ENCODE assay signal across 19 cellular contexts in the genomic region with DNA sequence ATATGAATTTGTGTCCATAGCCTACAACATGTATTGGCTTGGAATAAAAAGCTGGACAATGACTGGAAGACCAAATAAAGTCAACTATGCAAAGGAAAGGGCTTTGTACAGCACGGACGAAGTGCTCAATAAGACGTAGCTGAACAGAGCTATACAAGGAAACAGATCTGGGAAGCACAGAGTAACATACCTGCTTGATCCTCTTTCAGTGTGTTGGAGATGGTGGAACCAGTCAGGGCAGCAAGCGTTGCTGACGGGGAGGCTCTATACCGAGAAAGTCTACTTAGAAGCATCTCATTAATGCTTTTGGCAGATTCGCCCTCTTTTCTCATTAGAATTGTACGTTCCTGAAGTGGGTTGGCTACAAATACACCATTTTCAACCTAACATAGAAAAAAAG.
DNase-seq lines count a peak whose midpoint lies in the region; ATAC-seq, FAIRE-seq and TF ChIP-seq lines count a peak whose summit lies in the region.
"Had no signal": no experiment of that assay in that cellular context is flagged by ENCODE, and none has a peak within 500 bp of the region (broad histone marks: within the 10 kb centered on the region; RNA-seq: fewer than 3 reads in every experiment).

No MANE protein-coding gene starts in this region.

- ATAC-seq in WTC11 = no peak
- ATAC-seq: Panc1 had no signal

- dilution Hi-C loops in keratinocyte (cut with MboI; ENCODE audit: extremely low pct_ligation_motif_present, low sequenced_read_pairs) = no loop called here

- H3K9me1 ChIP-seq in keratinocyte (ENCODE audit: control insufficient read depth, extremely low read depth, insufficient read depth, low read length) = no peaks in the 10 kb centered on the region

- POLR2A ChIA-PET in MCF 10A (lab: Yijun Ruan, JAX) (interaction anchor here (1.0 kb wide), 1 partner anchor 10 kb away, joined by 3 read pairs; no protein-coding TSS in a partner anchor), WTC11 (lab: Charles Lee) (no interaction called here)

- H3K36me3 ChIP-seq in breast epithelium = no peaks in the 10 kb centered on the region
- H3K36me3 ChIP-seq in keratinocyte (ENCODE audit: control insufficient read depth in 2 of 2, extremely low read depth in 1 of 2, insufficient read depth in 2 of 2, low read length in 2 of 2) = no peaks in the 10 kb centered on the region
- H3K36me3 ChIP-seq in BE2C = no peaks in the 10 kb centered on the region

- H3K27me3 ChIP-seq in breast epithelium = no peaks in the 10 kb centered on the region
- no peaks in the 10 kb centered on the region for H3K27me3 ChIP-seq in keratinocyte (ENCODE audit: control insufficient read depth, extremely low read depth, insufficient read depth, low read length)
- no peaks in the 10 kb centered on the region for H3K27me3 ChIP-seq in BE2C

- no peak overlapping the region for H3K4me3 Mint-ChIP-seq in MCF 10A (ENCODE audit: unreplicated experiment)
- H3K4me3 Mint-ChIP-seq in WTC11 = no peak overlapping the region
- no peak overlapping the region for H3K4me3 Mint-ChIP-seq in activated naive CD8-positive, alpha-beta T cell treated with anti-CD3 and anti-CD28 coated beads for 36 hours

- FAIRE-seq in keratinocyte (lab: Jason Lieb, UNC) = peak; percentile 58
- FAIRE-seq: D721Med had no signal

- no peaks in the 10 kb centered on the region for H4K20me1 ChIP-seq in keratinocyte (ENCODE audit: control insufficient read depth, extremely low read depth, insufficient read depth, low read length)

- no peaks in the 10 kb centered on the region for H3K79me2 ChIP-seq in keratinocyte (ENCODE audit: control insufficient read depth, insufficient read depth, low read length)

- H3K4me3 ChIP-seq in breast epithelium = no peak overlapping the region
- H3K4me3 ChIP-seq in keratinocyte (ENCODE audit: control insufficient read depth in 2 of 3, extremely low read depth in 1 of 3, insufficient read depth in 2 of 3, low read depth in 1 of 3, low read length in 3 of 3) = no peak overlapping the region
- H3K4me3 ChIP-seq in BE2C (ENCODE audit: low read depth, low read length) = no peak overlapping the region

- no peak overlapping the region for H2AFZ ChIP-seq in keratinocyte (ENCODE audit: control insufficient read depth, low read length)

- H3K4me2 ChIP-seq in keratinocyte (ENCODE audit: control insufficient read depth, extremely low read depth, insufficient read depth, low read depth, low read length) = no peak overlapping the region

- H3K36me3 Mint-ChIP-seq in MCF 10A (ENCODE audit: insufficient read depth, unreplicated experiment) = peaks cover 7% of the 10 kb centered on the region
- no peaks in the 10 kb centered on the region for H3K36me3 Mint-ChIP-seq in WTC11
- no peaks in the 10 kb centered on the region for H3K36me3 Mint-ChIP-seq in activated naive CD8-positive, alpha-beta T cell treated with anti-CD3 and anti-CD28 coated beads for 36 hours

- H3K27me3 Mint-ChIP-seq in MCF 10A (ENCODE audit: insufficient read depth, unreplicated experiment) (no peaks in the 10 kb centered on the region), WTC11 (ENCODE audit: low read depth) (no peaks in the 10 kb centered on the region)
- no peaks in the 10 kb centered on the region for H3K27me3 Mint-ChIP-seq in activated naive CD8-positive, alpha-beta T cell treated with anti-CD3 and anti-CD28 coated beads for 36 hours

- H3K27ac ChIP-seq in breast epithelium (no peak overlapping the region), keratinocyte (ENCODE audit: control insufficient read depth, insufficient read depth, low read length) (no peak overlapping the region)

- H3K9ac ChIP-seq in keratinocyte (ENCODE audit: control insufficient read depth, extremely low read depth, insufficient read depth, low read length) = no peak overlapping the region

- H3K27ac Mint-ChIP-seq in MCF 10A (ENCODE audit: low read depth, unreplicated experiment) = peak overlapping the region; percentile 86
- peak overlapping the region; percentile 9; the same call in 1 of the 2 replicates for H3K27ac Mint-ChIP-seq in WTC11
- no peak overlapping the region for H3K27ac Mint-ChIP-seq in activated naive CD8-positive, alpha-beta T cell treated with anti-CD3 and anti-CD28 coated beads for 36 hours

- no TSS peak for BruUV-seq in MCF 10A (replicated peaks; lab: Mats Ljungman, UMichigan)

- no peaks in the 10 kb centered on the region for H3K4me1 ChIP-seq in breast epithelium
- peaks cover 15% of the 10 kb centered on the region for H3K4me1 ChIP-seq in keratinocyte (ENCODE audit: control insufficient read depth, extremely low read depth, insufficient read depth, low read length)
- H3K4me1 ChIP-seq in BE2C = no peaks in the 10 kb centered on the region

- CTCF ChIA-PET in MCF 10A (lab: Yijun Ruan, JAX) = interaction anchor here (0.6 to 0.9 kb wide), 2 partner anchors 128 to 383 kb away, joined by 3 read pairs; no protein-coding TSS in a partner anchor
- CTCF ChIA-PET in WTC11 (lab: Charles Lee) = interaction anchor here (1.4 kb wide), 1 partner anchor 85 kb away, joined by 8 read pairs; no protein-coding TSS in a partner anchor

- no peak for TF ChIP-seq CTCF in MCF 10A (IDR thresholded peaks at IDR 0.05; ENCODE audit: unreplicated experiment)
- TF ChIP-seq CTCF in breast epithelium (IDR thresholded peaks at IDR 0.05) = no peak
- no peak for TF ChIP-seq CTCF in WTC11 (IDR thresholded peaks at IDR 0.05)
- no peak for TF ChIP-seq CTCF in keratinocyte (optimal IDR thresholded peaks at IDR 0.05 in 1 of 3, IDR thresholded peaks at IDR 0.05 in 1 of 3, conservative IDR thresholded peaks at IDR 0.05 in 1 of 3; ENCODE audit: extremely low read depth in 1 of 3, insufficient read depth in 2 of 3, low read length in 3 of 3)
- no peak for TF ChIP-seq CTCF in BE2C (IDR thresholded peaks at IDR 0.05; ENCODE audit: low read depth, low read length)

- H3K9me3 ChIP-seq in breast epithelium = no peaks in the 10 kb centered on the region
- no peaks in the 10 kb centered on the region for H3K9me3 ChIP-seq in keratinocyte (ENCODE audit: control insufficient read depth, low read depth, low read length)
- no peaks in the 10 kb centered on the region for H3K9me3 ChIP-seq in BE2C

- DNase-seq in MCF 10A (ENCODE audit: unreplicated experiment) (no peak), breast epithelium (ENCODE audit: low spot score in 2 of 2) (no peak), WTC11 (ENCODE audit: low spot score) (no peak), keratinocyte (ENCODE audit: low read depth, low spot score) (no peak), DMS53 treated with DMSO at 0.1 percent for 48 hours (lab: John Stamatoyannopoulos, UW; ENCODE audit: unreplicated experiment) (no peak), BE2C (no peak)
- DNase-seq in activated naive CD8-positive, alpha-beta T cell treated with anti-CD3 and anti-CD28 coated beads for 36 hours = no peak
- DNase-seq: DMS53, EL, Kasumi-1, MM.1S, NCI-H1048, NCI-H1417 treated with DMSO at 0.1 percent for 48 hours, NCI-H187, NCI-H2107, NCI-H748 treated with DMSO at 0.1 percent for 48 hours, SIG-M5 had no signal

- no peaks in the 10 kb centered on the region for H3K9me3 Mint-ChIP-seq in MCF 10A (ENCODE audit: unreplicated experiment)
- H3K9me3 Mint-ChIP-seq in WTC11 = no peaks in the 10 kb centered on the region
- no peaks in the 10 kb centered on the region for H3K9me3 Mint-ChIP-seq in activated naive CD8-positive, alpha-beta T cell treated with anti-CD3 and anti-CD28 coated beads for 36 hours

- H3K4me1 Mint-ChIP-seq in MCF 10A (ENCODE audit: insufficient read depth, unreplicated experiment) (peaks cover 11% of the 10 kb centered on the region), WTC11 (no peaks in the 10 kb centered on the region)
- peaks cover 3% of the 10 kb centered on the region for H3K4me1 Mint-ChIP-seq in activated naive CD8-positive, alpha-beta T cell treated with anti-CD3 and anti-CD28 coated beads for 36 hours

- intact Hi-C loops in MCF 10A (cut with micrococcal nuclease) (no loop called here), breast epithelium (cut with DNase I; ENCODE audit: low total_unique reads) (no loop called here)

- no peak for TF ChIP-seq POLR2A in breast epithelium (IDR thresholded peaks at IDR 0.05)

TF ChIP-seq in WTC11, 78 proteins besides CTCF, POLR2A, EP300 and RAD21 (continues in another document):
- TF ChIP-seq SMAD4 (CRISPR knock-in tag; IDR thresholded peaks at IDR 0.05) = no peak
- TF ChIP-seq, protein P1, sequence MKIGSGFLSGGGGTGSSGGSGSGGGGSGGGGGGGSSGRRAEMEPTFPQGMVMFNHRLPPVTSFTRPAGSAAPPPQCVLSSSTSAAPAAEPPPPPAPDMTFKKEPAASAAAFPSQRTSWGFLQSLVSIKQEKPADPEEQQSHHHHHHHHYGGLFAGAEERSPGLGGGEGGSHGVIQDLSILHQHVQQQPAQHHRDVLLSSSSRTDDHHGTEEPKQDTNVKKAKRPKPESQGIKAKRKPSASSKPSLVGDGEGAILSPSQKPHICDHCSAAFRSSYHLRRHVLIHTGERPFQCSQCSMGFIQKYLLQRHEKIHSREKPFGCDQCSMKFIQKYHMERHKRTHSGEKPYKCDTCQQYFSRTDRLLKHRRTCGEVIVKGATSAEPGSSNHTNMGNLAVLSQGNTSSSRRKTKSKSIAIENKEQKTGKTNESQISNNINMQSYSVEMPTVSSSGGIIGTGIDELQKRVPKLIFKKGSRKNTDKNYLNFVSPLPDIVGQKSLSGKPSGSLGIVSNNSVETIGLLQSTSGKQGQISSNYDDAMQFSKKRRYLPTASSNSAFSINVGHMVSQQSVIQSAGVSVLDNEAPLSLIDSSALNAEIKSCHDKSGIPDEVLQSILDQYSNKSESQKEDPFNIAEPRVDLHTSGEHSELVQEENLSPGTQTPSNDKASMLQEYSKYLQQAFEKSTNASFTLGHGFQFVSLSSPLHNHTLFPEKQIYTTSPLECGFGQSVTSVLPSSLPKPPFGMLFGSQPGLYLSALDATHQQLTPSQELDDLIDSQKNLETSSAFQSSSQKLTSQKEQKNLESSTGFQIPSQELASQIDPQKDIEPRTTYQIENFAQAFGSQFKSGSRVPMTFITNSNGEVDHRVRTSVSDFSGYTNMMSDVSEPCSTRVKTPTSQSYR (CRISPR knock-in tag; IDR thresholded peaks at IDR 0.05) = no peak
- no peak for TF ChIP-seq RELA (CRISPR knock-in tag; IDR thresholded peaks at IDR 0.05; ENCODE audit: borderline replicate concordance)
- TF ChIP-seq KAT7 (CRISPR knock-in tag; IDR thresholded peaks at IDR 0.05; ENCODE audit: borderline replicate concordance) = no peak
- no peak for TF ChIP-seq NFYB (CRISPR knock-in tag; conservative IDR thresholded peaks at IDR 0.05; ENCODE audit: low read depth)
- TF ChIP-seq GRHL2 (CRISPR knock-in tag; IDR thresholded peaks at IDR 0.05; ENCODE audit: insufficient replicate concordance, severe bottlenecking) = no peak
- TF ChIP-seq FOXK1 (CRISPR knock-in tag; IDR thresholded peaks at IDR 0.05) = no peak
- TF ChIP-seq ESRRA (CRISPR knock-in tag; IDR thresholded peaks at IDR 0.05; ENCODE audit: borderline replicate concordance) = no peak
